22 cellular contexts compared by ENCODE assay signal in genomic region chr12:103665971-103666370, GRCh38.
"Had no signal": no experiment of that assay in that cellular context is flagged by ENCODE, and none has a peak within 500 bp of the region (broad histone marks: within the 10 kb centered on the region; RNA-seq: fewer than 3 reads in every experiment).

No MANE protein-coding gene starts in this region.

- H3K36me3 ChIP-seq: adrenal gland, thoracic aorta, vagina had no signal

- H3K36me3 Mint-ChIP-seq: activated naive CD8-positive, alpha-beta T cell; memory B cell; stimulated activated naive B cell treated with anti-CD40 and anti-IgM and Interleukin-4, amounts not matched to agents 10 μg/mL and 1 μg/mL and 100 μg/mL, for 72 hours; type B pancreatic cell had no signal

- H3K9me3 ChIP-seq: adrenal gland, mucosa of descending colon, thoracic aorta, vagina had no signal

- H3K27me3 ChIP-seq: vagina had no signal

- H3K4me3 Mint-ChIP-seq: activated naive CD8-positive, alpha-beta T cell; memory B cell; stimulated activated naive B cell treated with anti-CD40 and anti-IgM and Interleukin-4, amounts not matched to agents 10 μg/mL and 1 μg/mL and 100 μg/mL, for 72 hours; type B pancreatic cell had no signal

- H3K27ac ChIP-seq: adrenal gland, thoracic aorta, vagina had no signal

- ATAC-seq: esophagus mucosa; left cardiac atrium; mucosa of descending colon; stimulated activated naive B cell treated with anti-CD40 and anti-IgM and Interleukin-4, amounts not matched to agents 10 μg/mL and 1 μg/mL and 100 μg/mL, for 72 hours had no signal

- H3K27me3 Mint-ChIP-seq: activated naive CD8-positive, alpha-beta T cell had no signal

- H3K9me3 Mint-ChIP-seq: memory B cell; stimulated activated naive B cell treated with anti-CD40 and anti-IgM and Interleukin-4, amounts not matched to agents 10 μg/mL and 1 μg/mL and 100 μg/mL, for 72 hours; type B pancreatic cell had no signal

- FAIRE-seq: astrocyte, colon, endothelial cell of umbilical vein had no signal

- H3K4me1 Mint-ChIP-seq: memory B cell; stimulated activated naive B cell treated with anti-CD40 and anti-IgM and Interleukin-4, amounts not matched to agents 10 μg/mL and 1 μg/mL and 100 μg/mL, for 72 hours had no signal

- H3K4me1 ChIP-seq: adrenal gland, vagina had no signal

- DNase-seq: activated T-cell treated with anti-CD3 and anti-CD28 coated beads, Interleukin-2, amount 50 U/mL, for 1 hour; adrenal gland; central memory CD4-positive, alpha-beta T cell; effector memory CD4-positive, alpha-beta T cell; foreskin melanocyte; hippocampal formation; islet precursor cell; left cardiac atrium; mucosa of descending colon; stimulated activated CD4-positive, alpha-beta T cell treated with anti-CD3 and anti-CD28 coated beads, Interleukin-2, amount 100 ng/mL, for 48 hours; stimulated activated CD8-positive, alpha-beta memory T cell treated with anti-CD3 and anti-CD28 coated beads, Interleukin-4, amount 100 ng/mL, for 48 hours; stimulated activated naive B cell treated with anti-CD40 and anti-IgM and Interleukin-4, amounts not matched to agents 10 μg/mL and 1 μg/mL and 100 μg/mL, for 72 hours; T-helper 9 cell had no signal

- H3K27ac Mint-ChIP-seq: activated naive CD8-positive, alpha-beta T cell; memory B cell; stimulated activated naive B cell treated with anti-CD40 and anti-IgM and Interleukin-4, amounts not matched to agents 10 μg/mL and 1 μg/mL and 100 μg/mL, for 72 hours; type B pancreatic cell had no signal

- H3K4me3 ChIP-seq: adrenal gland, mucosa of descending colon, thoracic aorta, vagina had no signal
